ENCODE assay signal across 17 cellular contexts in the genomic region with DNA sequence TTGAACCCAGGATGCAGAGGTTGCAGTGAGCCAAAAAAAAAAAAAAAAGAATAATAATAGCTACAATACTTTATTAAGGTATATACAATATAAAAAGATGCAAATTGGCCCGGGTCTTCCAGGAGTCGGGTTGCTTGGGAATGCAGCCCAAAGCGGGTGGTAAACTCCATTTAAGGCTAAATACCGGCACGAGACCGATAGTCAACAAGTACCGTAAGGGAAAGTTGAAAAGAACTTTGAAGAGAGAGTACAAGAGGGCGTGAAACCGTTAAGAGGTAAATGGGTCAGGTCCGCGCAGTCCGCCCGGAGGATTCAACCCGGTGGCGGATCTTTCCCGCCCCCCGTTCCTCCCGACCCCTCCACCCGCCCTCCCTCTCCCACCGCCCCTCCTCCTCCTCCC.
"Had no signal": no experiment of that assay in that cellular context is flagged by ENCODE, and none has a peak within 500 bp of the region (broad histone marks: within the 10 kb centered on the region; RNA-seq: fewer than 3 reads in every experiment).

No MANE protein-coding gene starts in this region.

- H3K4me3 ChIP-seq: adrenal gland, body of pancreas, dorsolateral prefrontal cortex, lower lobe of right lung, spleen, thoracic aorta, upper lobe of left lung had no signal

- H3K9me3 Mint-ChIP-seq: natural killer cell treated with Interleukin-12 subunit alpha and Interleukin-12 subunit beta and Interleukin-15 and Interleukin-18, amount 100 ng/mL, for 72 hours had no signal

- H3K36me3 ChIP-seq: adrenal gland, lower lobe of right lung, spleen, thoracic aorta, upper lobe of left lung had no signal

- H3K27me3 Mint-ChIP-seq: natural killer cell treated with Interleukin-12 subunit alpha and Interleukin-12 subunit beta and Interleukin-15 and Interleukin-18, amount 100 ng/mL, for 72 hours; stimulated activated memory B cell treated with anti-CD40 and anti-IgM and Interleukin-4, amounts not matched to agents 10 μg/mL and 1 μg/mL and 100 μg/mL, for 72 hours had no signal

- H3K4me3 Mint-ChIP-seq: natural killer cell treated with Interleukin-12 subunit alpha and Interleukin-12 subunit beta and Interleukin-15 and Interleukin-18, amount 100 ng/mL, for 72 hours; stimulated activated memory B cell treated with anti-CD40 and anti-IgM and Interleukin-4, amounts not matched to agents 10 μg/mL and 1 μg/mL and 100 μg/mL, for 72 hours had no signal

- H3K4me1 Mint-ChIP-seq: stimulated activated memory B cell treated with anti-CD40 and anti-IgM and Interleukin-4, amounts not matched to agents 10 μg/mL and 1 μg/mL and 100 μg/mL, for 72 hours had no signal

- DNase-seq: activated CD4-positive, CD25-positive, alpha-beta regulatory T cell treated with anti-CD3 and anti-CD28 coated beads, Interleukin-2, amount 50 U/mL, for 72 hours; activated CD8-positive, alpha-beta memory T cell treated with anti-CD3 and anti-CD28 coated beads for 24 hours; activated gamma-delta T cell; adrenal gland; body of pancreas; dorsolateral prefrontal cortex; left colon; lower lobe of right lung; spleen; stimulated activated CD4-positive, alpha-beta T cell treated with anti-CD3 and anti-CD28 coated beads, Interleukin-4, amount 100 ng/mL, for 4 hours had no signal

- H3K27ac ChIP-seq: adrenal gland, body of pancreas, dorsolateral prefrontal cortex, epithelial cell of prostate, lower lobe of right lung, parathyroid adenoma, spleen, thoracic aorta, upper lobe of left lung had no signal

- H3K9me3 ChIP-seq: adrenal gland had no signal

- H3K27ac Mint-ChIP-seq: activated naive CD4-positive, alpha-beta T cell treated with anti-CD3 and anti-CD28 coated beads, Interleukin-2, amount 50 U/mL, for 72 hours; natural killer cell treated with Interleukin-12 subunit alpha and Interleukin-12 subunit beta and Interleukin-15 and Interleukin-18, amount 100 ng/mL, for 72 hours; stimulated activated memory B cell treated with anti-CD40 and anti-IgM and Interleukin-4, amounts not matched to agents 10 μg/mL and 1 μg/mL and 100 μg/mL, for 72 hours had no signal

- H3K27me3 ChIP-seq: adrenal gland, body of pancreas, dorsolateral prefrontal cortex, spleen, upper lobe of left lung had no signal

- H3K4me1 ChIP-seq: adrenal gland, body of pancreas, lower lobe of right lung, parathyroid adenoma, spleen, upper lobe of left lung had no signal
